ENCODE assay signal across 8 cellular contexts in the genomic region with DNA sequence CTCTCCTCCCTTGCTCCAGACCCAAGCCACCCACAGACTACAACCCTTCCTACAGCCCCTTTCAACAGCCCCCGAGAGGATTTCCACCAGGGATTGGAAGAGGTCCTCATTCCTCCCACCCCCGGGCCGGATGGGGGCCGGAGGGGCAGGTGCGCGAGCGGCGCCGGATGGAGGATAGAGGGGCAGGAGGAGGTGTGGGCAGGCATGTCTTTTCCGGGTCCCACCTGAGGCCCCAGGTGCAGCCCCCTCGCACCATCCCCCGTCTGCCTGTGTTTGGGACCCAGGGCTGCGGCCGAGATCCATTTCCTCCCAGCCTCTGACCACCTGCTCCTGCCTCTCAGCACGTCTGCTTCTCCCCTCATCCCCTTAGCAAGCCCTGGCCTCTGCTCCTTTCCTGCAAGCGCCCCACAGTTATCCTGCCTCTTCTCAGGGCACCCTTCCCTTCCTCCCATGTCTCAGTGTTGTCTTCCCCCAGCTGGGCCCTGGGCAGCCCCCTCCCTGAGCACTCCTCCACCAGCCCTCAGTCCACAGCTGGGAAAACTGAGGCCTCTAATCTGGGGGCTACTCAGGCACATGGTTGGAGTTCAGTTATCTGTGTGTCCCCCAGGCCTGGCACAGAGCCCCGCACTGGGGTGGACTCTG. TPM values are rescaled to one million over a fixed set of nuclear protein-coding genes. Genes with fewer than 3 reads are reported as not detected.
A peak's percentile ranks its signal among the peaks of the same experiment; 100 is the strongest.
DNase-seq lines count a peak whose midpoint lies in the region; ATAC-seq and TF ChIP-seq lines count a peak whose summit lies in the region.
"Had no signal": no experiment of that assay in that cellular context is flagged by ENCODE, and none has a peak within 500 bp of the region (broad histone marks: within the 10 kb centered on the region; RNA-seq: fewer than 3 reads in every experiment).

No MANE protein-coding gene starts in this region.

- TF ChIP-seq CTCF in GM13976 (IDR thresholded peaks at IDR 0.05; ENCODE audit: borderline replicate concordance, control extremely low read depth, extremely low read depth, insufficient read depth, missing control alignments) (no peak), type B pancreatic cell (conservative IDR thresholded peaks at IDR 0.05) (no peak)

- peak overlapping the region; percentile 65 for H3K27ac ChIP-seq in CD4-positive, CD25-positive, alpha-beta regulatory T cell (ENCODE audit: insufficient read depth, low read length, poor library complexity, severe bottlenecking)

- no peaks in the 10 kb centered on the region for H3K36me3 ChIP-seq in CD4-positive, CD25-positive, alpha-beta regulatory T cell (ENCODE audit: control insufficient read depth, insufficient read depth, low read length)

- H3K27me3 Mint-ChIP-seq in CD4-positive, CD25-positive, alpha-beta regulatory T cell, result no peaks in the 10 kb centered on the region
- H3K27me3 Mint-ChIP-seq in activated T-helper 1 cell treated with anti-CD3 and anti-CD28 coated beads, Interleukin-12 subunit alpha, Interleukin-12 subunit beta, Interleukin-2, Interleukin-4 antibody, amounts not matched to agents 30 ng/mL and 10 ng/mL and 1 ng/mL, durations not matched to agents 14 hours and 24 hours and 36 hours (ENCODE audit: insufficient read depth), result peaks cover 5% of the 10 kb centered on the region
- H3K27me3 Mint-ChIP-seq in naive thymus-derived CD8-positive, alpha-beta T cell, result no peaks in the 10 kb centered on the region
- peaks cover 6% of the 10 kb centered on the region for H3K27me3 Mint-ChIP-seq in type B pancreatic cell

- intact Hi-C loops in activated T-helper 1 cell treated with anti-CD3 and anti-CD28 coated beads, Interleukin-12 subunit alpha, Interleukin-12 subunit beta, Interleukin-2, Interleukin-4 antibody, amounts not matched to agents 30 ng/mL and 10 ng/mL and 1 ng/mL, durations not matched to agents 14 hours and 24 hours and 36 hours (cut with micrococcal nuclease), result loop anchor here (1.0 to 5.0 kb wide), 5 partner anchors 66 to 356 kb away; no protein-coding TSS in a partner anchor

- POLR2A ChIA-PET in naive thymus-derived CD8-positive, alpha-beta T cell (lab: Charles Lee), result interaction anchor here (1.0 to 13.1 kb wide), 11 partner anchors 18 to 357 kb away, joined by 3 to 231 read pairs (median 8); partner anchors contain the start of genes CBX7, PDGFB and RPL3

- peak overlapping the region; percentile 13 to 77 (median 74) for H3K4me3 Mint-ChIP-seq in CD4-positive, CD25-positive, alpha-beta regulatory T cell
- H3K4me3 Mint-ChIP-seq in activated T-helper 1 cell treated with anti-CD3 and anti-CD28 coated beads, Interleukin-12 subunit alpha, Interleukin-12 subunit beta, Interleukin-2, Interleukin-4 antibody, amounts not matched to agents 30 ng/mL and 10 ng/mL and 1 ng/mL, durations not matched to agents 14 hours and 24 hours and 36 hours, result no peak overlapping the region
- H3K4me3 Mint-ChIP-seq in naive thymus-derived CD8-positive, alpha-beta T cell, result peak overlapping the region in 6 of 10 donors; percentile 30 to 82 (median 72)
- no peak overlapping the region for H3K4me3 Mint-ChIP-seq in type B pancreatic cell

- H3K4me1 Mint-ChIP-seq in CD4-positive, CD25-positive, alpha-beta regulatory T cell, result peaks cover 11 to 55% (median 27%) of the 10 kb centered on the region in 4 donors
- H3K4me1 Mint-ChIP-seq in activated T-helper 1 cell treated with anti-CD3 and anti-CD28 coated beads, Interleukin-12 subunit alpha, Interleukin-12 subunit beta, Interleukin-2, Interleukin-4 antibody, amounts not matched to agents 30 ng/mL and 10 ng/mL and 1 ng/mL, durations not matched to agents 14 hours and 24 hours and 36 hours (ENCODE audit: low read depth), result peaks cover 40% of the 10 kb centered on the region
- peaks cover 33 to 50% (median 47%) of the 10 kb centered on the region in 4 donors for H3K4me1 Mint-ChIP-seq in naive thymus-derived CD8-positive, alpha-beta T cell
- peaks cover 24% of the 10 kb centered on the region for H3K4me1 Mint-ChIP-seq in type B pancreatic cell (ENCODE audit: unreplicated experiment)

- in situ Hi-C loops in GM13976 (cut with MboI; ENCODE audit: low sequenced_read_pairs, unreplicated experiment), result loop anchor here (5.0 to 25.0 kb wide), 2 partner anchors 141 to 341 kb away; partner anchors contain the start of genes ATF4 and MIEF1

- no peak for DNase-seq in CD4-positive, CD25-positive, alpha-beta regulatory T cell
- DNase-seq in GM13976 (ENCODE audit: low spot score) (peak; percentile 31), type B pancreatic cell (ENCODE audit: extremely low spot score, unreplicated experiment) (no peak), COR-L47 (lab: John Stamatoyannopoulos, UW) (no peak), SIG-M5 treated with dmso at 0.1 percent for 504 hours (lab: John Stamatoyannopoulos, UW; ENCODE audit: unreplicated experiment) (no peak)
- DNase-seq in activated T-helper 1 cell treated with anti-CD3 and anti-CD28 coated beads, Interleukin-12 subunit alpha, Interleukin-12 subunit beta, Interleukin-2, Interleukin-4 antibody, amounts not matched to agents 30 ng/mL and 10 ng/mL and 1 ng/mL, durations not matched to agents 14 hours and 24 hours and 36 hours (ENCODE audit: low spot score), result no peak
- no peak for DNase-seq in naive thymus-derived CD8-positive, alpha-beta T cell
- DNase-seq: activated CD8-positive, alpha-beta memory T cell treated with anti-CD3 and anti-CD28 coated beads, Interleukin-2, amount 50 U/mL, for 4 hours had no signal

- H3K9me3 ChIP-seq in CD4-positive, CD25-positive, alpha-beta regulatory T cell (ENCODE audit: control insufficient read depth in 2 of 2, low read length in 2 of 2), result no peaks in the 10 kb centered on the region

- no peaks in the 10 kb centered on the region for H3K36me3 Mint-ChIP-seq in CD4-positive, CD25-positive, alpha-beta regulatory T cell
- no peaks in the 10 kb centered on the region for H3K36me3 Mint-ChIP-seq in activated T-helper 1 cell treated with anti-CD3 and anti-CD28 coated beads, Interleukin-12 subunit alpha, Interleukin-12 subunit beta, Interleukin-2, Interleukin-4 antibody, amounts not matched to agents 30 ng/mL and 10 ng/mL and 1 ng/mL, durations not matched to agents 14 hours and 24 hours and 36 hours (ENCODE audit: low read depth)
- H3K36me3 Mint-ChIP-seq in naive thymus-derived CD8-positive, alpha-beta T cell, result peaks cover 0 to 2% (median 0%) of the 10 kb centered on the region in 3 donors
- no peaks in the 10 kb centered on the region for H3K36me3 Mint-ChIP-seq in type B pancreatic cell

- no peaks in the 10 kb centered on the region for H3K9me3 Mint-ChIP-seq in CD4-positive, CD25-positive, alpha-beta regulatory T cell
- no peaks in the 10 kb centered on the region for H3K9me3 Mint-ChIP-seq in activated T-helper 1 cell treated with anti-CD3 and anti-CD28 coated beads, Interleukin-12 subunit alpha, Interleukin-12 subunit beta, Interleukin-2, Interleukin-4 antibody, amounts not matched to agents 30 ng/mL and 10 ng/mL and 1 ng/mL, durations not matched to agents 14 hours and 24 hours and 36 hours
- no peaks in the 10 kb centered on the region for H3K9me3 Mint-ChIP-seq in naive thymus-derived CD8-positive, alpha-beta T cell
- no peaks in the 10 kb centered on the region for H3K9me3 Mint-ChIP-seq in type B pancreatic cell

- H3K4me1 ChIP-seq in CD4-positive, CD25-positive, alpha-beta regulatory T cell (ENCODE audit: control insufficient read depth, insufficient read depth, low read length, poor library complexity, severe bottlenecking), result peaks cover 53% of the 10 kb centered on the region

- ATAC-seq in CD4-positive, CD25-positive, alpha-beta regulatory T cell (ENCODE audit: low read depth in 2 of 2), result no peak
- ATAC-seq in naive thymus-derived CD8-positive, alpha-beta T cell, result no peak

- no peak overlapping the region for H3K4me3 ChIP-seq in CD4-positive, CD25-positive, alpha-beta regulatory T cell (ENCODE audit: low read depth, low read length)

- no peaks in the 10 kb centered on the region for H3K27me3 ChIP-seq in CD4-positive, CD25-positive, alpha-beta regulatory T cell (ENCODE audit: control insufficient read depth, insufficient read depth, low read length)

- peak overlapping the region; percentile 94 to 96 (median 96) for H3K27ac Mint-ChIP-seq in CD4-positive, CD25-positive, alpha-beta regulatory T cell
- peak overlapping the region; percentile 68 for H3K27ac Mint-ChIP-seq in activated T-helper 1 cell treated with anti-CD3 and anti-CD28 coated beads, Interleukin-12 subunit alpha, Interleukin-12 subunit beta, Interleukin-2, Interleukin-4 antibody, amounts not matched to agents 30 ng/mL and 10 ng/mL and 1 ng/mL, durations not matched to agents 14 hours and 24 hours and 36 hours
- peak overlapping the region; percentile 91 to 99 (median 96) for H3K27ac Mint-ChIP-seq in naive thymus-derived CD8-positive, alpha-beta T cell
- H3K27ac Mint-ChIP-seq in type B pancreatic cell, result no peak overlapping the region

RNA-seq across cellular contexts. Expression of gene CBX7, which starts 19.3 kb away (rescaled TPM):
- total RNA-seq in CD4-positive, CD25-positive, alpha-beta regulatory T cell, result 102 TPM
- polyA plus RNA-seq in CD4-positive, CD25-positive, alpha-beta regulatory T cell, result 10 to 100 TPM; 27.7 to 44.6 (median 35.4) TPM
- 12.7 and 13.8 TPM in 2 replicates for total RNA-seq in activated T-helper 1 cell treated with anti-CD3 and anti-CD28 coated beads, Interleukin-12 subunit alpha, Interleukin-12 subunit beta, Interleukin-2, Interleukin-4 antibody, amounts not matched to agents 30 ng/mL and 10 ng/mL and 1 ng/mL, durations not matched to agents 14 hours and 24 hours and 36 hours
- 100 to 1,000 TPM; 131 to 133 TPM for total RNA-seq in naive thymus-derived CD8-positive, alpha-beta T cell
- 10 to 100 TPM; 19.1 to 23.1 (median 19.5) TPM for polyA plus RNA-seq in naive thymus-derived CD8-positive, alpha-beta T cell
- total RNA-seq in type B pancreatic cell (ENCODE audit: low replicate concordance), result 4.8 and 5.0 TPM in 2 replicates

Comparison
In these comparisons a context has a peak if more than half of its experiments do, and no peak if none do; other contexts are left out.
1. H3K4me3 Mint-ChIP-seq: peak in CD4-positive, CD25-positive, alpha-beta regulatory T cell (4 of 4) and naive thymus-derived CD8-positive, alpha-beta T cell (6 of 10); none in activated T-helper 1 cell treated with anti-CD3 and anti-CD28 coated beads, Interleukin-12 subunit alpha, Interleukin-12 subunit beta, Interleukin-2, Interleukin-4 antibody, amounts not matched to agents 30 ng/mL and 10 ng/mL and 1 ng/mL, durations not matched to agents 14 hours and 24 hours and 36 hours (single experiment) and type B pancreatic cell (single experiment).